8 cellular contexts compared by ENCODE assay signal in the genomic region with DNA sequence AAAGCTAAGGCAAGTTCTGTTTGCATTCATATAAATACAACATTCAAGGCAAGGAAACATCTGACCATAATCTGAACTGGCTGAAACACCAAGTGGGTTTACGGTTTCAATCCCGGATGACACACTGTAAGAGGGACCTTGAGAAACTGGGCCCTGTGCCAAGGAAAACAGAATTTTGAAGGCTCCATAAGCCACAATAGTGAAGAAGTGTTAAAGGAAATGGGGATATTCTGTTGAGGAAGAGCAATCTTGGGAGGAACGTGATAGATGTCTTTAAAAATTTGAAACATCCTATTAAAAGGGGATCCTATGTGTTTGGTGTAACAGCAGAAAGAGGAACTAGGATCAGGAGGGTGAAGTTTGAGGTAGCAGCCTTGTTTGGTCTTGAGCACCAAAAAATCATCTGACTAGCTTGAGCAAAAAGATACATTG.
DNase-seq lines count a peak whose midpoint lies in the region; ATAC-seq lines count a peak whose summit lies in the region.

No MANE protein-coding gene starts in this region.

- peak; percentile 65 for DNase-seq in NCI-H146 (lab: John Stamatoyannopoulos, UW)
- DNase-seq in NCI-H146 treated with DMSO at 0.1 percent for 48 hours (lab: John Stamatoyannopoulos, UW; ENCODE audit: unreplicated experiment) = no peak
- DNase-seq in HK-2 (ENCODE audit: unreplicated experiment) = peak; percentile 50
- peak; percentile 83 for DNase-seq in SKM-1 (lab: John Stamatoyannopoulos, UW; ENCODE audit: unreplicated experiment)
- DNase-seq in glomerular visceral epithelial cell (ENCODE audit: extremely low spot score) = peak; percentile 92
- DNase-seq in NCI-H82 treated with DMSO at 0.1 percent for 48 hours (lab: John Stamatoyannopoulos, UW; ENCODE audit: unreplicated experiment) = no peak
- DNase-seq in putamen (ENCODE audit: low spot score) = no peak

- ATAC-seq in GM21423 (IDR thresholded peaks at IDR 0.05; ENCODE audit: unreplicated experiment) = peak; percentile 81

Comparison
In these comparisons a context has a peak if more than half of its experiments do, and no peak if none do; other contexts are left out.
1. DNase-seq: peak in NCI-H146 (single experiment), HK-2 (single experiment), SKM-1 (single experiment) and glomerular visceral epithelial cell (single experiment); none in NCI-H146 treated with DMSO at 0.1 percent for 48 hours (single experiment), NCI-H82 treated with DMSO at 0.1 percent for 48 hours (single experiment) and putamen (single experiment).